ENCODE assay signal across 1 cellular context in the genomic region with DNA sequence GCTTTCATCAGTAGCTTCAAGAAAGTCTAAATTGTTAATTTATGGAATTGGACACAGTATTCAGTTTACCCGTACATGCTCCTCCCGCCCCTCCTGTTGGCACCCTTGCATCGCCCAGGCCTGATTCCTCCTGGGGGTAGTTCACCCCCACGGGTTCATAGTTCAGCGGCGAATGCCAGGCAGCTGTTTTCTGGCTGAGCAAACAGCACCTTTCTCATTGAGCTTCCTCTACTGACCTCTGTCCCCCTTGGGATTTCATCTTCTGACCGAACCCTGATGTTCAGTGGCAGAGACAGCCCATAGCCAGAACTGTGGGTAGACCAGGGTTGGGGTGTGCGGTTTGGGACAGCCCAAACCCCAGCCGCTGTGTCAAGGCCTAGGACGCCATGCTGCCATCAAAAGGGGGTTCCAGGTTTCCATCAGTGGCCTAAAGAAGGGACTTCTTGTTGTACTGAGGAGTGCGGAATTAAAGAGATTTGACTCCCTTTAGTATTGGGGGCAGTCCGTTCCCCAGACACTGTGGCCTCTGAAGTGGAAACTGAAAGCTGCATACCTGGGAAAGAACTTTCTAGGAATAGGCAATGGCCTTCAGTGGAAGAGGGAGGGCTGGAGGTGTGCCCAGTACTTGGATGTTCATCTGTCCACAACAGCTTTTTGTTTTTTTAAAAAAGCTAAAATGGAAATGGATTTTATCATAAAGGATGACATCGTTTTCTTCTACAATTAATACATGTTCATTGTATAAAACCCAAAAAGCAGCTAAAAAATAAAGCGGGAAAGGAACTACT.
TF ChIP-seq lines count a peak whose summit lies in the region.

No MANE protein-coding gene starts in this region.

TF ChIP-seq in IMR-90, 13 proteins besides CTCF, POLR2A, EP300 and RAD21:
- TF ChIP-seq, protein P1, sequence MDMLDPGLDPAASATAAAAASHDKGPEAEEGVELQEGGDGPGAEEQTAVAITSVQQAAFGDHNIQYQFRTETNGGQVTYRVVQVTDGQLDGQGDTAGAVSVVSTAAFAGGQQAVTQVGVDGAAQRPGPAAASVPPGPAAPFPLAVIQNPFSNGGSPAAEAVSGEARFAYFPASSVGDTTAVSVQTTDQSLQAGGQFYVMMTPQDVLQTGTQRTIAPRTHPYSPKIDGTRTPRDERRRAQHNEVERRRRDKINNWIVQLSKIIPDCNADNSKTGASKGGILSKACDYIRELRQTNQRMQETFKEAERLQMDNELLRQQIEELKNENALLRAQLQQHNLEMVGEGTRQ (IDR thresholded peaks at IDR 0.05; ENCODE audit: low read depth, low read length) = no peak
- no peak for TF ChIP-seq FOS (IDR thresholded peaks at IDR 0.05; ENCODE audit: low read depth, low read length)
- TF ChIP-seq RCOR1 (IDR thresholded peaks at IDR 0.05; ENCODE audit: insufficient replicate concordance, low read length) = no peak
- TF ChIP-seq MAFK (IDR thresholded peaks at IDR 0.05; ENCODE audit: low read depth, low read length) = no peak
- no peak for TF ChIP-seq CHD1 (IDR thresholded peaks at IDR 0.05; ENCODE audit: low read depth, low read length)
- no peak for TF ChIP-seq MAZ (IDR thresholded peaks at IDR 0.05; ENCODE audit: borderline replicate concordance, low read depth, low read length)
- TF ChIP-seq CEBPB (IDR thresholded peaks at IDR 0.05; ENCODE audit: low read depth, low read length) = no peak
- TF ChIP-seq MXI1 (IDR thresholded peaks at IDR 0.05; ENCODE audit: borderline replicate concordance, low read depth, low read length) = no peak
- TF ChIP-seq BHLHE40 (IDR thresholded peaks at IDR 0.05; ENCODE audit: low read depth, low read length) = no peak
- no peak for TF ChIP-seq SMC3 (IDR thresholded peaks at IDR 0.05; ENCODE audit: low read depth, low read length)
TF ChIP-seq in IMR-90: peak in this region for 0.
